Comparison of ENCODE assay signal across 1 cellular context in genomic region chrX:88425739-88426138, GRCh38.
TF ChIP-seq lines count a peak whose summit lies in the region.

No MANE protein-coding gene starts in this region.

TF ChIP-seq in H1, 55 proteins besides CTCF, POLR2A, EP300 and RAD21 (continued from another document):
- TF ChIP-seq CHD7 (IDR thresholded peaks at IDR 0.05; ENCODE audit: insufficient replicate concordance, low read length) (no peak), TAF1 (IDR thresholded peaks at IDR 0.05; ENCODE audit: low read depth, low read length) (no peak), KDM4A (IDR thresholded peaks at IDR 0.05; ENCODE audit: low read depth, low read length, severe bottlenecking) (no peak)
